ENCODE assay signal across 10 cellular contexts in the genomic region with DNA sequence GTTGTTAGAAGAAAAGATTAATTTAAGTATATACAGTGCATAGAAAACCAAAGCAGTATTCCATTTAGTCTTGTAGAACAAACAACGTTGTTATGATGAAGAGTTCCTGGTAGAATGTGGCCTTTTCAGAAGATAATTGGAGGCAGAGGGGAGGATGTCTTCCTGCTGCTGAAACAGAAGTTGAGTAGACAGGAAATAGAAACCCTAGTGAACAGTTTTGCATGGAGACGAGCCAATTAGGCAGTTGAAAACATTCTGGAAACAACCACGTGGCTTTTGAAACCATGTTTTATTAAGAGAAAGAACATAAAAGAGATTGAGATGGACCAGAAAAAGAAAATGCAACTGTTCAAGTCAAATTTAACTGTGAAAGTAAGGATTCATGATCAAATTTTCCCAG.
DNase-seq lines count a peak whose midpoint lies in the region; ATAC-seq lines count a peak whose summit lies in the region.
"Had no signal": no experiment of that assay in that cellular context is flagged by ENCODE, and none has a peak within 500 bp of the region (broad histone marks: within the 10 kb centered on the region; RNA-seq: fewer than 3 reads in every experiment).

No MANE protein-coding gene starts in this region.

- H3K4ac ChIP-seq in trophoblast cell (ENCODE audit: low read depth, low read length), result no peak overlapping the region
- H3K4ac ChIP-seq in mesendoderm (ENCODE audit: low read depth, low read length), result no peak overlapping the region

- no peak overlapping the region for H3K14ac ChIP-seq in trophoblast cell (ENCODE audit: low read length)

- no peak overlapping the region for H2BK120ac ChIP-seq in trophoblast cell (ENCODE audit: insufficient read depth, low read length, poor library complexity)
- no peak overlapping the region for H2BK120ac ChIP-seq in mesendoderm (ENCODE audit: low read depth, low read length)

- H3K9ac ChIP-seq in endocrine pancreas (ENCODE audit: control insufficient read depth, insufficient read depth, low read length), result no peak overlapping the region
- H3K9ac ChIP-seq in trophoblast cell (ENCODE audit: low read length), result no peak overlapping the region
- H3K9ac ChIP-seq in mesendoderm (ENCODE audit: low read length), result no peak overlapping the region

- H3K27me3 ChIP-seq in CD4-positive, CD25-positive, alpha-beta regulatory T cell (ENCODE audit: control insufficient read depth, insufficient read depth, low read length), result peaks cover 4% of the 10 kb centered on the region
- H3K27me3 ChIP-seq in endocrine pancreas (ENCODE audit: control insufficient read depth, insufficient read depth, low read length) (no peaks in the 10 kb centered on the region), neuron (ENCODE audit: insufficient read depth, low read length) (no peaks in the 10 kb centered on the region), trophoblast cell (ENCODE audit: insufficient read depth, low read length) (no peaks in the 10 kb centered on the region), mesendoderm (ENCODE audit: insufficient read depth, low read length, poor library complexity) (no peaks in the 10 kb centered on the region)
- H3K27me3 ChIP-seq: tibial nerve had no signal

- H3K9me3 Mint-ChIP-seq in CD4-positive, CD25-positive, alpha-beta regulatory T cell, result peaks cover 0 to 11% (median 0%) of the 10 kb centered on the region in 7 donors

- H4K12ac ChIP-seq in trophoblast cell (ENCODE audit: low read depth, low read length), result no peak overlapping the region

- H3K23ac ChIP-seq in trophoblast cell (ENCODE audit: low read length) (no peak overlapping the region), mesendoderm (ENCODE audit: low read length) (no peak overlapping the region)

- H2AK5ac ChIP-seq in trophoblast cell (ENCODE audit: low read length) (no peak overlapping the region), mesendoderm (ENCODE audit: low read length) (no peak overlapping the region)

- peak in 1 of 3 donors; percentile 57 for DNase-seq in CD4-positive, CD25-positive, alpha-beta regulatory T cell
- DNase-seq in NCI-H2227 (lab: John Stamatoyannopoulos, UW; ENCODE audit: unreplicated experiment), result peak; percentile 27
- DNase-seq in stimulated activated CD4-positive, alpha-beta T cell treated with anti-CD3 and anti-CD28 coated beads, Interleukin-4, amount 100 ng/mL, for 24 hours, result no peak
- no peak for DNase-seq in trophoblast cell
- DNase-seq in mesendoderm, result no peak
- DNase-seq in NOMO-1 treated with DMSO at 0.1 percent for 48 hours (lab: John Stamatoyannopoulos, UW; ENCODE audit: unreplicated experiment), result no peak

- H4K5ac ChIP-seq in mesendoderm (ENCODE audit: low read length), result no peak overlapping the region

- H2AFZ ChIP-seq in neuron (ENCODE audit: low read depth, low read length) (peak overlapping the region; percentile 62), trophoblast cell (ENCODE audit: insufficient read depth, low read length, poor library complexity) (no peak overlapping the region)

- no peak overlapping the region for H3K4me3 ChIP-seq in CD4-positive, CD25-positive, alpha-beta regulatory T cell (ENCODE audit: low read depth, low read length)
- peak overlapping the region; percentile 25 for H3K4me3 ChIP-seq in endocrine pancreas (ENCODE audit: control insufficient read depth, insufficient read depth, low read length)
- no peak overlapping the region for H3K4me3 ChIP-seq in neuron (ENCODE audit: low read length)
- H3K4me3 ChIP-seq in trophoblast cell (ENCODE audit: low read depth, low read length), result no peak overlapping the region
- H3K4me3 ChIP-seq in mesendoderm (ENCODE audit: low read length), result no peak overlapping the region
- H3K4me3 ChIP-seq: tibial nerve had no signal

- no peak overlapping the region for H4K91ac ChIP-seq in trophoblast cell (ENCODE audit: low read depth, low read length)

- no peak overlapping the region for H3K56ac ChIP-seq in mesendoderm (ENCODE audit: low read length)

- H4K8ac ChIP-seq in trophoblast cell (ENCODE audit: low read depth, low read length), result no peak overlapping the region
- H4K8ac ChIP-seq in mesendoderm (ENCODE audit: low read depth, low read length), result no peak overlapping the region

- H3K27ac ChIP-seq in CD4-positive, CD25-positive, alpha-beta regulatory T cell (ENCODE audit: insufficient read depth, low read length, poor library complexity, severe bottlenecking), result no peak overlapping the region
- H3K27ac ChIP-seq in trophoblast cell (ENCODE audit: low read depth, low read length) (no peak overlapping the region), mesendoderm (ENCODE audit: low read depth, low read length) (no peak overlapping the region)

- no peak overlapping the region for H2BK12ac ChIP-seq in trophoblast cell (ENCODE audit: low read length)

- H3K27ac Mint-ChIP-seq in CD4-positive, CD25-positive, alpha-beta regulatory T cell, result peak overlapping the region in 2 of 3 donors; percentile 27 to 60
- H3K27ac Mint-ChIP-seq: activated naive CD4-positive, alpha-beta T cell treated with anti-CD3 and anti-CD28 coated beads, Interleukin-2, amount 50 U/mL, for 72 hours had no signal

- no peaks in the 10 kb centered on the region for H3K4me1 ChIP-seq in CD4-positive, CD25-positive, alpha-beta regulatory T cell (ENCODE audit: control insufficient read depth, insufficient read depth, low read length, poor library complexity, severe bottlenecking)
- peaks cover 18% of the 10 kb centered on the region for H3K4me1 ChIP-seq in endocrine pancreas (ENCODE audit: control insufficient read depth, insufficient read depth, low read length)
- H3K4me1 ChIP-seq in neuron (ENCODE audit: insufficient read depth, low read length), result peaks cover 12% of the 10 kb centered on the region
- peaks cover 2% of the 10 kb centered on the region in 2 experiments for H3K4me1 ChIP-seq in trophoblast cell (ENCODE audit: control insufficient read depth in 1 of 2, insufficient read depth in 2 of 2, low read length in 2 of 2)
- H3K4me1 ChIP-seq in mesendoderm (ENCODE audit: control insufficient read depth, low read depth, low read length), result no peaks in the 10 kb centered on the region

- no peak for ATAC-seq in CD4-positive, CD25-positive, alpha-beta regulatory T cell (ENCODE audit: low read depth in 2 of 2)

- H3K36me3 ChIP-seq in CD4-positive, CD25-positive, alpha-beta regulatory T cell (ENCODE audit: control insufficient read depth, insufficient read depth, low read length), result no peaks in the 10 kb centered on the region
- H3K36me3 ChIP-seq in endocrine pancreas (ENCODE audit: control insufficient read depth, insufficient read depth, low read length) (no peaks in the 10 kb centered on the region), neuron (ENCODE audit: insufficient read depth, low read length) (no peaks in the 10 kb centered on the region), trophoblast cell (ENCODE audit: control insufficient read depth in 1 of 2, insufficient read depth in 2 of 2, low read length in 2 of 2) (no peaks in the 10 kb centered on the region), mesendoderm (ENCODE audit: control insufficient read depth, insufficient read depth, low read length) (no peaks in the 10 kb centered on the region)
- H3K36me3 ChIP-seq: tibial nerve had no signal

- H3K18ac ChIP-seq in trophoblast cell (ENCODE audit: low read length), result no peak overlapping the region
- no peak overlapping the region for H3K18ac ChIP-seq in mesendoderm (ENCODE audit: low read length)

- H3K4me2 ChIP-seq in trophoblast cell (ENCODE audit: low read length) (no peak overlapping the region), mesendoderm (ENCODE audit: low read length) (no peak overlapping the region)

- H3K27me3 Mint-ChIP-seq in CD4-positive, CD25-positive, alpha-beta regulatory T cell, result peaks cover 13% of the 10 kb centered on the region

- H3K79me1 ChIP-seq in trophoblast cell (ENCODE audit: low read length), result no peaks in the 10 kb centered on the region
- no peaks in the 10 kb centered on the region for H3K79me1 ChIP-seq in mesendoderm (ENCODE audit: low read length)

- peaks cover 4% of the 10 kb centered on the region for H3K36me3 Mint-ChIP-seq in CD4-positive, CD25-positive, alpha-beta regulatory T cell

- no peaks in the 10 kb centered on the region for H3K9me3 ChIP-seq in CD4-positive, CD25-positive, alpha-beta regulatory T cell (ENCODE audit: control insufficient read depth in 2 of 2, low read length in 2 of 2)
- H3K9me3 ChIP-seq in endocrine pancreas (ENCODE audit: control insufficient read depth, low read length) (no peaks in the 10 kb centered on the region), neuron (ENCODE audit: low read length) (peaks cover 3% of the 10 kb centered on the region), trophoblast cell (ENCODE audit: insufficient read depth, low read depth, low read length) (no peaks in the 10 kb centered on the region)
- H3K9me3 ChIP-seq: tibial nerve had no signal

- WGBS in trophoblast cell (ENCODE audit: extremely low coverage, insufficient coverage, insufficient read length), result no CpG with 5 or more reads among the region's 3 CpGs
- WGBS in mesendoderm (ENCODE audit: extremely low coverage, insufficient coverage, low lambda C conversion rate), result no CpG with 5 or more reads among the region's 3 CpGs

- H3K79me2 ChIP-seq in trophoblast cell (ENCODE audit: control insufficient read depth, insufficient read depth, low read length, poor library complexity) (no peaks in the 10 kb centered on the region), mesendoderm (ENCODE audit: control insufficient read depth, insufficient read depth, low read length) (no peaks in the 10 kb centered on the region)

- H3K4me1 Mint-ChIP-seq in CD4-positive, CD25-positive, alpha-beta regulatory T cell, result peaks cover 7 to 12% (median 11%) of the 10 kb centered on the region in 4 donors

- H3K4me3 Mint-ChIP-seq in CD4-positive, CD25-positive, alpha-beta regulatory T cell, result no peak overlapping the region

- H2BK5ac ChIP-seq in trophoblast cell (ENCODE audit: low read depth, low read length, poor library complexity) (no peak overlapping the region), mesendoderm (ENCODE audit: low read length) (no peak overlapping the region)

- H2BK15ac ChIP-seq in mesendoderm (replicated peaks; ENCODE audit: low read depth), result no peak overlapping the region
